ENCODE assay signal across 13 cellular contexts in the genomic region with DNA sequence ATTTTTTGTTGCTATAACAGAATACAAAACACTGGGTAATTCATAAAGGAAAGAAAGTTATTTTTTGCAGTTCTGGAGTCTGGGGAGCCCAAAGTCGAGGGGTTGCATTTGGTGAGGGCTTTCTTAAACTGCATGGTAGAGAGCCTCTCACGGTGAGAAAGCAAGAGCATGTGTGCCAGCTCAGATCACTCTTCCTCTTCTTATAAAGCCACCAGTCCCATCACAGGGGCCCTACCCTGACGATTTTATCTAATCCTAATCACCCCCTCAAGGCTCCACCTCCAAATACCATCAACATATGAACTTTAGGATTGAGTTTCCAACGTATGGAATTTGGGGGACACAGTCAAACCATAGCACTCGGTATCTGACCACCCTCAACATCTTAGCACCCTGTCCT. TPM values are rescaled to one million over a fixed set of nuclear protein-coding genes. Genes with fewer than 3 reads are reported as not detected.
DNase-seq lines count a peak whose midpoint lies in the region; ATAC-seq and TF ChIP-seq lines count a peak whose summit lies in the region.
"Had no signal": no experiment of that assay in that cellular context is flagged by ENCODE, and none has a peak within 500 bp of the region (broad histone marks: within the 10 kb centered on the region; RNA-seq: fewer than 3 reads in every experiment).

No MANE protein-coding gene starts in this region.

- no peak overlapping the region for H4K91ac ChIP-seq in mesenchymal stem cell (ENCODE audit: low read length)

- H3K36me3 Mint-ChIP-seq in CD4-positive, CD25-positive, alpha-beta regulatory T cell, result peaks cover 5% of the 10 kb centered on the region
- peaks cover 14% of the 10 kb centered on the region for H3K36me3 Mint-ChIP-seq in activated B cell treated with CpG ODN at 0.5 μM for 24 hours (ENCODE audit: low read depth)

- peaks cover 18 to 64% (median 42%) of the 10 kb centered on the region in 4 donors for H3K4me1 Mint-ChIP-seq in CD4-positive, CD25-positive, alpha-beta regulatory T cell
- H3K4me1 Mint-ChIP-seq in activated B cell treated with CpG ODN at 0.5 μM for 24 hours, result peaks cover 43% of the 10 kb centered on the region

- no peak overlapping the region for H2AFZ ChIP-seq in mesenchymal stem cell (ENCODE audit: low read depth, low read length)

- H3K4me1 ChIP-seq in CD4-positive, CD25-positive, alpha-beta regulatory T cell (ENCODE audit: control insufficient read depth, insufficient read depth, low read length, poor library complexity, severe bottlenecking), result peaks cover 18% of the 10 kb centered on the region
- H3K4me1 ChIP-seq in mesenchymal stem cell (ENCODE audit: control insufficient read depth, insufficient read depth, low read depth, low read length) (no peaks in the 10 kb centered on the region), gastrocnemius medialis (peaks cover 14 to 20% of the 10 kb centered on the region in 2 donors)

- H3K9me3 ChIP-seq in CD4-positive, CD25-positive, alpha-beta regulatory T cell (ENCODE audit: control insufficient read depth in 2 of 2, low read length in 2 of 2), result no peaks in the 10 kb centered on the region
- no peaks in the 10 kb centered on the region for H3K9me3 ChIP-seq in mesenchymal stem cell (ENCODE audit: control insufficient read depth, low read length)
- H3K9me3 ChIP-seq in gastrocnemius medialis, result no peaks in the 10 kb centered on the region

- H3K4me3 Mint-ChIP-seq in CD4-positive, CD25-positive, alpha-beta regulatory T cell, result peak overlapping the region; percentile 95 to 97 (median 97)
- peak overlapping the region; percentile 93 for H3K4me3 Mint-ChIP-seq in activated B cell treated with CpG ODN at 0.5 μM for 24 hours

- intact Hi-C loops in activated B cell treated with CpG ODN at 0.5 μM for 24 hours (cut with micrococcal nuclease) (loop anchor here (5.0 to 10.0 kb wide), 2 partner anchors 541 to 1411 kb away; partner anchors contain the start of genes ATP5PB, CYB561D1 and WDR77), gastrocnemius medialis (cut with DNase I; ENCODE audit: low total_unique reads) (no loop called here)

- no peak for ATAC-seq in CD4-positive, CD25-positive, alpha-beta regulatory T cell (ENCODE audit: low read depth in 2 of 2)
- no peak for ATAC-seq in activated B cell treated with CpG ODN at 0.5 μM for 24 hours (ENCODE audit: low read depth)
- ATAC-seq in HG03159 (IDR thresholded peaks at IDR 0.05; ENCODE audit: unreplicated experiment), result no peak
- no peak for ATAC-seq in gastrocnemius medialis
- no peak for ATAC-seq in GM19467 (IDR thresholded peaks at IDR 0.05; ENCODE audit: unreplicated experiment)
- no peak for ATAC-seq in HG03039 (IDR thresholded peaks at IDR 0.05; ENCODE audit: unreplicated experiment)

- no peak overlapping the region for H2BK15ac ChIP-seq in mesenchymal stem cell (ENCODE audit: low read depth, poor library complexity, severe bottlenecking)

- H3K4me2 ChIP-seq in mesenchymal stem cell (ENCODE audit: low read length, poor library complexity, severe bottlenecking), result no peak overlapping the region

- in situ Hi-C loops in gastrocnemius medialis (cut with MboI; ENCODE audit: low sequenced_read_pairs in 4 of 4), result loop anchor here in 1 of 4 donors (25.0 kb wide), 1 partner anchor 304 kb away; the partner anchor contains the start of gene RBM15

- no peak overlapping the region for H3K14ac ChIP-seq in mesenchymal stem cell (ENCODE audit: low read length in 2 of 2)

- peak overlapping the region; percentile 67 for H4K8ac ChIP-seq in mesenchymal stem cell (ENCODE audit: low read length)

- POLR2A ChIA-PET in activated B cell treated with CpG ODN at 0.5 μM for 24 hours (lab: Charles Lee), result interaction anchor here (2.9 kb wide), 1 partner anchor 49 kb away, joined by 24 read pairs; the partner anchor contains the start of gene AHCYL1

- H3K23ac ChIP-seq in mesenchymal stem cell (ENCODE audit: low read length in 2 of 2), result no peak overlapping the region

- peak overlapping the region; percentile 63 for H2AK5ac ChIP-seq in mesenchymal stem cell (ENCODE audit: low read length, severe bottlenecking)

- no peak overlapping the region for H2BK12ac ChIP-seq in mesenchymal stem cell (ENCODE audit: low read length in 2 of 2)

- H3K27me3 ChIP-seq in CD4-positive, CD25-positive, alpha-beta regulatory T cell (ENCODE audit: control insufficient read depth, insufficient read depth, low read length), result no peaks in the 10 kb centered on the region
- no peaks in the 10 kb centered on the region for H3K27me3 ChIP-seq in HL-60 (ENCODE audit: insufficient read depth, poor library complexity, severe bottlenecking)
- H3K27me3 ChIP-seq in mesenchymal stem cell (ENCODE audit: control insufficient read depth in 1 of 2, insufficient read depth in 1 of 2, low read length in 2 of 2), result no peaks in the 10 kb centered on the region
- H3K27me3 ChIP-seq in gastrocnemius medialis, result no peaks in the 10 kb centered on the region

- peaks cover 6% of the 10 kb centered on the region for H3K79me1 ChIP-seq in mesenchymal stem cell (replicated peaks; ENCODE audit: low read length, poor library complexity, severe bottlenecking)

- peak overlapping the region; percentile 43 to 96 (median 90) for H3K27ac Mint-ChIP-seq in CD4-positive, CD25-positive, alpha-beta regulatory T cell
- H3K27ac Mint-ChIP-seq in activated B cell treated with CpG ODN at 0.5 μM for 24 hours, result peak overlapping the region; percentile 90

- H3K18ac ChIP-seq in mesenchymal stem cell (ENCODE audit: low read depth in 1 of 2, low read length in 2 of 2), result no peak overlapping the region

- no peaks in the 10 kb centered on the region for H3K9me3 Mint-ChIP-seq in CD4-positive, CD25-positive, alpha-beta regulatory T cell
- no peaks in the 10 kb centered on the region for H3K9me3 Mint-ChIP-seq in activated B cell treated with CpG ODN at 0.5 μM for 24 hours

- TF ChIP-seq CTCF in HL-60 (IDR thresholded peaks at IDR 0.05; ENCODE audit: insufficient read depth, low read length), result no peak
- no peak for TF ChIP-seq CTCF in activated B cell treated with CpG ODN at 0.5 μM for 24 hours (IDR thresholded peaks at IDR 0.05)
- no peak for TF ChIP-seq CTCF in gastrocnemius medialis (IDR thresholded peaks at IDR 0.05 in 4 of 5, conservative IDR thresholded peaks at IDR 0.05 in 1 of 5)

- H3K9ac ChIP-seq in mesenchymal stem cell (ENCODE audit: low read length), result no peak overlapping the region

- H3K27ac ChIP-seq in CD4-positive, CD25-positive, alpha-beta regulatory T cell (ENCODE audit: insufficient read depth, low read length, poor library complexity, severe bottlenecking), result no peak overlapping the region
- H3K27ac ChIP-seq in HL-60 (replicated peaks), result peak overlapping the region; percentile 79
- no peak overlapping the region for H3K27ac ChIP-seq in mesenchymal stem cell (ENCODE audit: low read length, poor library complexity, severe bottlenecking)
- H3K27ac ChIP-seq in gastrocnemius medialis, result no peak overlapping the region

- TF ChIP-seq POLR2A in gastrocnemius medialis (IDR thresholded peaks at IDR 0.05), result no peak

- no peak overlapping the region for H2BK5ac ChIP-seq in mesenchymal stem cell (ENCODE audit: low read depth, low read length, poor library complexity, severe bottlenecking)

- H3K4me3 ChIP-seq in CD4-positive, CD25-positive, alpha-beta regulatory T cell (ENCODE audit: low read depth, low read length), result no peak overlapping the region
- H3K4me3 ChIP-seq in HL-60 (replicated peaks; ENCODE audit: insufficient read depth, low read length), result no peak overlapping the region
- no peak overlapping the region for H3K4me3 ChIP-seq in mesenchymal stem cell (ENCODE audit: insufficient read depth in 1 of 2, low read depth in 1 of 2, low read length in 2 of 2)
- no peak overlapping the region for H3K4me3 ChIP-seq in gastrocnemius medialis

- CTCF ChIA-PET in activated B cell treated with CpG ODN at 0.5 μM for 24 hours (lab: Charles Lee), result interaction anchor here (1.9 to 2.1 kb wide), 2 partner anchors 50 to 256 kb away, joined by 5 to 7 read pairs; no protein-coding TSS in a partner anchor

- 97% methylated on average over 5 of the region's 5 CpGs for WGBS in mesenchymal stem cell

- H3K4ac ChIP-seq in mesenchymal stem cell (ENCODE audit: low read depth in 1 of 2, low read length in 2 of 2), result no peak overlapping the region

- no peak for DNase-seq in CD4-positive, CD25-positive, alpha-beta regulatory T cell
- peak in 1 of 2 experiments; percentile 31 for DNase-seq in HL-60 (ENCODE audit: low read depth in 1 of 2, low spot score in 1 of 2)
- DNase-seq in activated B cell treated with CpG ODN at 0.5 μM for 24 hours, result no peak
- DNase-seq in mesenchymal stem cell, result no peak
- DNase-seq in gastrocnemius medialis, result no peak
- DNase-seq: central memory CD4-positive, alpha-beta T cell; islet precursor cell; NCI-H1417; NCI-H748 treated with DMSO at 0.1 percent for 48 hours had no signal

- no peak overlapping the region for H2BK120ac ChIP-seq in mesenchymal stem cell (ENCODE audit: low read depth, low read length)

- peaks cover 7% of the 10 kb centered on the region for H3K36me3 ChIP-seq in CD4-positive, CD25-positive, alpha-beta regulatory T cell (ENCODE audit: control insufficient read depth, insufficient read depth, low read length)
- H3K36me3 ChIP-seq in mesenchymal stem cell (ENCODE audit: control insufficient read depth in 1 of 2, insufficient read depth in 2 of 2, low read depth in 1 of 2, low read length in 2 of 2) (peaks cover 5 to 12% of the 10 kb centered on the region in 2 experiments), gastrocnemius medialis (peaks cover 2 to 12% of the 10 kb centered on the region in 2 donors)

- no peaks in the 10 kb centered on the region for H3K27me3 Mint-ChIP-seq in CD4-positive, CD25-positive, alpha-beta regulatory T cell
- no peaks in the 10 kb centered on the region for H3K27me3 Mint-ChIP-seq in activated B cell treated with CpG ODN at 0.5 μM for 24 hours

RNA-seq across cellular contexts. Expression of gene STRIP1, which starts 1.0 kb away (rescaled TPM):
- 83.3 TPM for total RNA-seq in CD4-positive, CD25-positive, alpha-beta regulatory T cell
- polyA plus RNA-seq in CD4-positive, CD25-positive, alpha-beta regulatory T cell, result 10 to 100 TPM; 22.5 to 32.3 (median 25.7) TPM
- 60.4 and 77.3 TPM in 2 replicates for total RNA-seq in activated B cell treated with CpG ODN at 0.5 μM for 24 hours
- polyA plus RNA-seq in mesenchymal stem cell (2013, experiment 1 of 2), result 19.9 TPM
- polyA plus RNA-seq in mesenchymal stem cell (2013, experiment 2 of 2), result 19.7 TPM
- total RNA-seq in gastrocnemius medialis, result 10 to 100 TPM; 17.9 to 31.4 (median 20.7) TPM

RNA-seq across cellular contexts. Expression of gene ALX3, which starts 37.1 kb away (rescaled TPM):
- not detected for total RNA-seq in CD4-positive, CD25-positive, alpha-beta regulatory T cell
- polyA plus RNA-seq in CD4-positive, CD25-positive, alpha-beta regulatory T cell, result not detected
- total RNA-seq in activated B cell treated with CpG ODN at 0.5 μM for 24 hours (not detected in 2 replicates), gastrocnemius medialis (not detected)
- not detected for polyA plus RNA-seq in mesenchymal stem cell (2013, experiment 1 of 2)
- polyA plus RNA-seq in mesenchymal stem cell (2013, experiment 2 of 2), result not detected
- total RNA-seq: T-helper 1 cell treated with Interleukin-12 subunit alpha and Interleukin-12 subunit beta and Interleukin-4 antibody, amounts not matched to agents 30 ng/mL and 1 ng/mL, for 36 hours had no signal

RNA-seq across cellular contexts. Expression of gene AHCYL1, which starts 48.9 kb away (rescaled TPM):
- total RNA-seq in CD4-positive, CD25-positive, alpha-beta regulatory T cell, result 27.8 TPM
- 10 to 100 TPM; 43.4 to 49.3 (median 46.1) TPM for polyA plus RNA-seq in CD4-positive, CD25-positive, alpha-beta regulatory T cell
- total RNA-seq in activated B cell treated with CpG ODN at 0.5 μM for 24 hours, result 40.5 and 41.6 TPM in 2 replicates
- 84.2 TPM for polyA plus RNA-seq in mesenchymal stem cell (2013, experiment 1 of 2)
- polyA plus RNA-seq in mesenchymal stem cell (2013, experiment 2 of 2), result 86.4 TPM
- total RNA-seq in gastrocnemius medialis, result 100 to 1,000 TPM in 1 of 4 donors, 10 to 100 TPM in 3; 42.3 to 109 (median 69.6) TPM
